ENCODE assay signal across 16 cellular contexts in genomic region chr2:222000326-222000725, GRCh38.
DNase-seq lines count a peak whose midpoint lies in the region; ATAC-seq, FAIRE-seq and TF ChIP-seq lines count a peak whose summit lies in the region.
"Had no signal": no experiment of that assay in that cellular context is flagged by ENCODE, and none has a peak within 500 bp of the region (broad histone marks: within the 10 kb centered on the region; RNA-seq: fewer than 3 reads in every experiment).

No MANE protein-coding gene starts in this region.

- H3K27ac ChIP-seq in IMR-90 (ENCODE audit: insufficient read depth, low read length) (no peak overlapping the region), mesenchymal stem cell (ENCODE audit: low read length, poor library complexity, severe bottlenecking) (peak overlapping the region; percentile 92), HepG2 (ENCODE audit: extremely low read length, insufficient read depth, low read length) (no peak overlapping the region)
- H3K27ac ChIP-seq: dorsolateral prefrontal cortex, KMS-11 had no signal

- intact Hi-C loops in IMR-90 (cut with micrococcal nuclease), result no loop called here
- intact Hi-C loops in HepG2 (cut with micrococcal nuclease; ENCODE audit: unreplicated experiment), result no loop called here

- no peaks in the 10 kb centered on the region; the same call in 1 of the 2 replicates for H3K27me3 ChIP-seq in IMR-90 (ENCODE audit: control insufficient read depth, insufficient read depth, low read length)
- no peaks in the 10 kb centered on the region for H3K27me3 ChIP-seq in mesenchymal stem cell (ENCODE audit: control insufficient read depth in 1 of 2, insufficient read depth in 1 of 2, low read length in 2 of 2)
- H3K27me3 ChIP-seq in HepG2 (ENCODE audit: control insufficient read depth in 1 of 2, insufficient read depth in 2 of 2, low read length in 2 of 2), result no peaks in the 10 kb centered on the region

- DNase-seq in DMS53 treated with DMSO at 0.1 percent for 48 hours (lab: John Stamatoyannopoulos, UW; ENCODE audit: unreplicated experiment), result peak; percentile 29
- peak; percentile 95 for DNase-seq in IMR-90
- peak; percentile 94 for DNase-seq in astrocyte of the cerebellum (ENCODE audit: low read depth)
- peak; percentile 83 for DNase-seq in mesenchymal stem cell
- DNase-seq in HepG2 (ENCODE audit: low spot score), result no peak
- DNase-seq: activated naive CD4-positive, alpha-beta T cell treated with anti-CD3 and anti-CD28 coated beads, Interleukin-2, amount 50 U/mL, for 16 hours; dorsolateral prefrontal cortex; glutamatergic neuron; Right ventricle myocardium superior; substantia nigra had no signal

- TF ChIP-seq EP300 in HepG2 (IDR thresholded peaks at IDR 0.05; ENCODE audit: low read depth in 2 of 2, low read length in 2 of 2), result no peak
- TF ChIP-seq EP300 in HepG2 (CRISPR knock-in tag; IDR thresholded peaks at IDR 0.05; ENCODE audit: borderline replicate concordance), result no peak

- H3K4me2 ChIP-seq in IMR-90 (ENCODE audit: low read depth, low read length), result no peak overlapping the region
- H3K4me2 ChIP-seq in mesenchymal stem cell (ENCODE audit: low read length, poor library complexity, severe bottlenecking), result no peak overlapping the region
- no peak overlapping the region for H3K4me2 ChIP-seq in HepG2 (ENCODE audit: low read depth, low read length)
- H3K4me2 ChIP-seq: KMS-11 had no signal

- H2AK9ac ChIP-seq in IMR-90 (replicated peaks; ENCODE audit: low read depth, low read length, poor library complexity), result no peak overlapping the region

- H4K8ac ChIP-seq in IMR-90 (ENCODE audit: low read depth in 2 of 2, low read length in 2 of 2) (no peak overlapping the region), mesenchymal stem cell (ENCODE audit: low read length) (no peak overlapping the region)

- H2AFZ ChIP-seq in IMR-90 (replicated peaks; ENCODE audit: low read length, poor library complexity), result no peak overlapping the region
- no peak overlapping the region for H2AFZ ChIP-seq in mesenchymal stem cell (ENCODE audit: low read depth, low read length)
- H2AFZ ChIP-seq in HepG2 (ENCODE audit: low read length), result no peak overlapping the region

- no peak overlapping the region for H3K4ac ChIP-seq in IMR-90 (ENCODE audit: low read depth, low read length)
- H3K4ac ChIP-seq in mesenchymal stem cell (ENCODE audit: low read depth in 1 of 2, low read length in 2 of 2), result no peak overlapping the region

- no peak for TF ChIP-seq CTCF in IMR-90 (conservative IDR thresholded peaks at IDR 0.05; ENCODE audit: low read depth, low read length)
- no peak for TF ChIP-seq CTCF in astrocyte of the cerebellum (IDR thresholded peaks at IDR 0.05; ENCODE audit: low read depth, low read length, missing control alignments)
- TF ChIP-seq CTCF in HepG2 (CRISPR knock-in tag; IDR thresholded peaks at IDR 0.05), result no peak

- dilution Hi-C loops in IMR-90 (cut with HindIII; ENCODE audit: low sequenced_read_pairs, unreplicated experiment), result no loop called here

- H3K23ac ChIP-seq in IMR-90 (ENCODE audit: low read depth, low read length) (no peak overlapping the region), mesenchymal stem cell (ENCODE audit: low read length in 2 of 2) (no peak overlapping the region)

- no peaks in the 10 kb centered on the region for H3K79me2 ChIP-seq in HepG2 (ENCODE audit: insufficient read depth, low read length)

- H3K9me3 ChIP-seq in IMR-90 (ENCODE audit: control insufficient read depth, insufficient read depth, low read length) (no peaks in the 10 kb centered on the region), mesenchymal stem cell (ENCODE audit: control insufficient read depth, low read length) (no peaks in the 10 kb centered on the region), HepG2 (ENCODE audit: low read length) (no peaks in the 10 kb centered on the region)

- TF ChIP-seq RAD21 in IMR-90 (IDR thresholded peaks at IDR 0.05; ENCODE audit: low read length) (no peak), HepG2 (CRISPR knock-in tag; IDR thresholded peaks at IDR 0.05) (no peak)

- H2BK20ac ChIP-seq in IMR-90 (ENCODE audit: low read depth, low read length), result 0 out of 2 replicates have a peak overlapping the region, but pooled peaks have one; percentile 12

- H2AK5ac ChIP-seq in IMR-90 (ENCODE audit: low read depth, low read length) (no peak overlapping the region), mesenchymal stem cell (ENCODE audit: low read length, severe bottlenecking) (no peak overlapping the region)

- H3K9me1 ChIP-seq in IMR-90 (ENCODE audit: insufficient read depth, low read length), result peaks cover 8% of the 10 kb centered on the region; the same call in 1 of the 2 replicates

- H4K91ac ChIP-seq in IMR-90 (ENCODE audit: insufficient read depth, low read depth, low read length), result no peak overlapping the region
- H4K91ac ChIP-seq in mesenchymal stem cell (ENCODE audit: low read length), result no peak overlapping the region

- H4K20me1 ChIP-seq in IMR-90 (ENCODE audit: insufficient read depth, low read length), result peaks cover 5% of the 10 kb centered on the region; the same call in 1 of the 2 replicates
- no peaks in the 10 kb centered on the region for H4K20me1 ChIP-seq in HepG2 (ENCODE audit: insufficient read depth, low read length)

- no peak for TF ChIP-seq POLR2A in IMR-90 (IDR thresholded peaks at IDR 0.05; ENCODE audit: low read depth, low read length)
- no peak for TF ChIP-seq POLR2A in HepG2 (IDR thresholded peaks at IDR 0.05; ENCODE audit: insufficient read depth in 1 of 2, low read depth in 2 of 2, low read length in 2 of 2)

- CTCF ChIA-PET in IMR-90 (lab: Yijun Ruan, JAX), result no interaction called here
- CTCF ChIA-PET in HepG2 (lab: Yijun Ruan, JAX; ENCODE audit: low intra/inter-chr PET ratio, low total read pairs), result no interaction called here

- no peak overlapping the region for H4K5ac ChIP-seq in IMR-90 (ENCODE audit: low read depth, low read length)

- POLR2A ChIA-PET in IMR-90 (lab: Charles Lee; ENCODE audit: unreplicated experiment), result no interaction called here
- POLR2A ChIA-PET in HepG2 (lab: Yijun Ruan, JAX), result no interaction called here

- H3K4me1 ChIP-seq in IMR-90 (ENCODE audit: control insufficient read depth, insufficient read depth, low read length) (peaks cover 3% of the 10 kb centered on the region), mesenchymal stem cell (ENCODE audit: control insufficient read depth, insufficient read depth, low read depth, low read length) (peaks cover 12% of the 10 kb centered on the region), HepG2 (ENCODE audit: insufficient read depth, low read length) (no peaks in the 10 kb centered on the region)

- no peaks in the 10 kb centered on the region for H3K79me1 ChIP-seq in IMR-90 (ENCODE audit: low read depth in 1 of 2, low read length in 2 of 2)
- no peaks in the 10 kb centered on the region for H3K79me1 ChIP-seq in mesenchymal stem cell (replicated peaks; ENCODE audit: low read length, poor library complexity, severe bottlenecking)

- ATAC-seq in IMR-90 (ENCODE audit: low read depth) (no peak), GM19328 (IDR thresholded peaks at IDR 0.05; ENCODE audit: unreplicated experiment) (no peak), HepG2 (no peak), HG02840 (IDR thresholded peaks at IDR 0.05; ENCODE audit: low FRiP score, unreplicated experiment) (no peak)
- ATAC-seq: left lobe of liver had no signal

- no peak overlapping the region for H3K56ac ChIP-seq in IMR-90 (ENCODE audit: extremely low read depth, insufficient read depth, low read length)

- H2BK15ac ChIP-seq in IMR-90 (ENCODE audit: low read depth, low read length), result no peak overlapping the region
- H2BK15ac ChIP-seq in mesenchymal stem cell (ENCODE audit: low read depth, poor library complexity, severe bottlenecking), result no peak overlapping the region

- in situ Hi-C loops in IMR-90 (cut with MboI; ENCODE audit: low sequenced_read_pairs) (no loop called here), astrocyte of the cerebellum (cut with HindIII; ENCODE audit: low sequenced_read_pairs) (no loop called here), HepG2 (cut with HindIII; ENCODE audit: extremely low pct_ligation_motif_present, low pct_unique_long_range_greater_than_20kb) (no loop called here)

- H3K18ac ChIP-seq in IMR-90 (ENCODE audit: low read depth, low read length) (no peak overlapping the region), mesenchymal stem cell (ENCODE audit: low read depth in 1 of 2, low read length in 2 of 2) (no peak overlapping the region)

- H3K36me3 ChIP-seq in IMR-90 (ENCODE audit: control insufficient read depth, insufficient read depth, low read length) (no peaks in the 10 kb centered on the region), mesenchymal stem cell (ENCODE audit: control insufficient read depth in 1 of 2, insufficient read depth in 2 of 2, low read depth in 1 of 2, low read length in 2 of 2) (no peaks in the 10 kb centered on the region), HepG2 (replicated peaks in 1 of 2; ENCODE audit: control insufficient read depth in 1 of 2, insufficient read depth in 2 of 2, low read length in 2 of 2) (no peaks in the 10 kb centered on the region)

- H3K4me3 ChIP-seq in IMR-90 (ENCODE audit: insufficient read depth, low read depth, low read length), result no peak overlapping the region
- no peak overlapping the region for H3K4me3 ChIP-seq in astrocyte of the cerebellum (ENCODE audit: low read depth, low read length)
- no peak overlapping the region for H3K4me3 ChIP-seq in mesenchymal stem cell (ENCODE audit: insufficient read depth in 1 of 2, low read depth in 1 of 2, low read length in 2 of 2)
- H3K4me3 ChIP-seq in HepG2 (replicated peaks in 1 of 3; ENCODE audit: insufficient read depth in 1 of 3, low read depth in 2 of 3, low read length in 3 of 3), result no peak overlapping the region
- H3K4me3 ChIP-seq: dorsolateral prefrontal cortex had no signal

- H2BK5ac ChIP-seq in IMR-90 (ENCODE audit: low read depth, low read length, poor library complexity, severe bottlenecking), result no peak overlapping the region
- H2BK5ac ChIP-seq in mesenchymal stem cell (ENCODE audit: low read depth, low read length, poor library complexity, severe bottlenecking), result no peak overlapping the region

- H3K14ac ChIP-seq in IMR-90 (replicated peaks; ENCODE audit: low read depth, low read length) (no peak overlapping the region), mesenchymal stem cell (ENCODE audit: low read length in 2 of 2) (no peak overlapping the region)

- WGBS in IMR-90 (ENCODE audit: extremely low coverage in 2 of 2, insufficient read length in 1 of 2), 2 experiments, result no CpG with 5 or more reads among the region's 3 CpGs
- 37% methylated on average over 3 of the region's 3 CpGs for WGBS in mesenchymal stem cell
- 25% methylated on average over 3 of the region's 3 CpGs for WGBS in HepG2 (ENCODE audit: low lambda C conversion rate)

- H2BK120ac ChIP-seq in IMR-90 (ENCODE audit: low read depth, low read length) (no peak overlapping the region), mesenchymal stem cell (ENCODE audit: low read depth, low read length) (no peak overlapping the region)

- BruUV-seq in IMR-90 (replicated peaks; lab: Mats Ljungman, UMichigan) (no TSS peak), HepG2 (replicated peaks; lab: Mats Ljungman, UMichigan) (no TSS peak)

- H2BK12ac ChIP-seq in mesenchymal stem cell (ENCODE audit: low read length in 2 of 2), result no peak overlapping the region

- no peak for FAIRE-seq in HepG2 (lab: Jason Lieb, UNC)
- FAIRE-seq: D721Med, GM12892 had no signal

- H3K9ac ChIP-seq in IMR-90 (ENCODE audit: low read depth, low read length), result no peak overlapping the region
- H3K9ac ChIP-seq in mesenchymal stem cell (ENCODE audit: low read length), result no peak overlapping the region
- no peak overlapping the region for H3K9ac ChIP-seq in HepG2 (ENCODE audit: insufficient read depth, low read depth, low read length)
- H3K9ac ChIP-seq: KMS-11 had no signal
